14 cellular contexts compared by ENCODE assay signal in genomic region chrX:20333672-20334071, GRCh38.
DNase-seq lines count a peak whose midpoint lies in the region; ATAC-seq lines count a peak whose summit lies in the region.
"Had no signal": no experiment of that assay in that cellular context is flagged by ENCODE, and none has a peak within 500 bp of the region (broad histone marks: within the 10 kb centered on the region; RNA-seq: fewer than 3 reads in every experiment).

No MANE protein-coding gene starts in this region.

- H3K4me3 Mint-ChIP-seq in activated CD4-positive, alpha-beta T cell treated with anti-CD3 and anti-CD28 coated beads for 36 hours: no peak overlapping the region
- no peak overlapping the region for H3K4me3 Mint-ChIP-seq in activated naive CD4-positive, alpha-beta T cell treated with anti-CD3 and anti-CD28 coated beads for 36 hours
- H3K4me3 Mint-ChIP-seq in activated naive CD8-positive, alpha-beta T cell treated with anti-CD3 and anti-CD28 coated beads, Interleukin-2, amount 50 U/mL, for 24 hours: no peak overlapping the region
- no peak overlapping the region for H3K4me3 Mint-ChIP-seq in stimulated activated effector memory CD8-positive, alpha-beta T cell treated with anti-CD3 and anti-CD28 coated beads, Interleukin-12 subunit alpha, Interleukin-12 subunit beta, amount 100 ng/mL, for 72 hours
- H3K4me3 Mint-ChIP-seq: CD8-positive, alpha-beta T cell had no signal

- no peak overlapping the region for H3K27ac Mint-ChIP-seq in activated CD4-positive, alpha-beta T cell treated with anti-CD3 and anti-CD28 coated beads for 36 hours
- no peak overlapping the region for H3K27ac Mint-ChIP-seq in activated naive CD4-positive, alpha-beta T cell treated with anti-CD3 and anti-CD28 coated beads for 36 hours
- peak overlapping the region; percentile 54 for H3K27ac Mint-ChIP-seq in activated naive CD8-positive, alpha-beta T cell treated with anti-CD3 and anti-CD28 coated beads, Interleukin-2, amount 50 U/mL, for 24 hours
- H3K27ac Mint-ChIP-seq in stimulated activated effector memory CD8-positive, alpha-beta T cell treated with anti-CD3 and anti-CD28 coated beads, Interleukin-12 subunit alpha, Interleukin-12 subunit beta, amount 100 ng/mL, for 72 hours: no peak overlapping the region
- H3K27ac Mint-ChIP-seq: CD8-positive, alpha-beta T cell had no signal

- H3K4me1 Mint-ChIP-seq in activated CD4-positive, alpha-beta T cell treated with anti-CD3 and anti-CD28 coated beads for 36 hours: peaks cover 21% of the 10 kb centered on the region
- H3K4me1 Mint-ChIP-seq in activated naive CD4-positive, alpha-beta T cell treated with anti-CD3 and anti-CD28 coated beads for 36 hours (ENCODE audit: low read depth): peaks cover 24% of the 10 kb centered on the region
- peaks cover 33% of the 10 kb centered on the region for H3K4me1 Mint-ChIP-seq in activated naive CD8-positive, alpha-beta T cell treated with anti-CD3 and anti-CD28 coated beads, Interleukin-2, amount 50 U/mL, for 24 hours
- no peaks in the 10 kb centered on the region for H3K4me1 Mint-ChIP-seq in stimulated activated effector memory CD8-positive, alpha-beta T cell treated with anti-CD3 and anti-CD28 coated beads, Interleukin-12 subunit alpha, Interleukin-12 subunit beta, amount 100 ng/mL, for 72 hours

- DNase-seq in activated CD4-positive, alpha-beta T cell treated with anti-CD3 and anti-CD28 coated beads for 36 hours: peak; percentile 52
- no peak for DNase-seq in activated CD4-positive, alpha-beta T cell treated with anti-CD3 and anti-CD28 coated beads, Interleukin-2, amount 50 U/mL, for 1 hour
- peak; percentile 63 for DNase-seq in activated naive CD4-positive, alpha-beta T cell treated with anti-CD3 and anti-CD28 coated beads for 36 hours
- DNase-seq in activated naive CD4-positive, alpha-beta T cell treated with anti-CD3 and anti-CD28 coated beads, Interleukin-2, amount 50 U/mL, for 16 hours: no peak
- peak; percentile 34 for DNase-seq in activated naive CD8-positive, alpha-beta T cell treated with anti-CD3 and anti-CD28 coated beads, Interleukin-2, amount 50 U/mL, for 24 hours
- no peak for DNase-seq in stimulated activated effector memory CD8-positive, alpha-beta T cell treated with anti-CD3 and anti-CD28 coated beads, Interleukin-12 subunit alpha, Interleukin-12 subunit beta, amount 100 ng/mL, for 72 hours (ENCODE audit: low spot score in 2 of 2)
- DNase-seq in SIG-M5 (lab: John Stamatoyannopoulos, UW) (no peak), superior temporal gyrus (ENCODE audit: extremely low spot score) (no peak)
- DNase-seq: CD8-positive, alpha-beta T cell; KBM-7; NCI-H2029; NCI-H2171; NCI-H446 treated with DMSO at 0.1 percent for 48 hours; NK-92 treated with Interleukin-12 subunit alpha and Interleukin-12 subunit beta, amount 100 ng/mL, for 24 hours had no signal

- intact Hi-C loops in activated CD4-positive, alpha-beta T cell treated with anti-CD3 and anti-CD28 coated beads for 36 hours (cut with DNase I, micrococcal nuclease): no loop called here
- intact Hi-C loops in activated naive CD4-positive, alpha-beta T cell treated with anti-CD3 and anti-CD28 coated beads for 36 hours (cut with micrococcal nuclease): loop anchor here (1.0 to 5.0 kb wide), 2 partner anchors 44 to 68 kb away; no protein-coding TSS in a partner anchor

- no peaks in the 10 kb centered on the region for H3K36me3 Mint-ChIP-seq in activated CD4-positive, alpha-beta T cell treated with anti-CD3 and anti-CD28 coated beads for 36 hours (ENCODE audit: low read depth)
- H3K36me3 Mint-ChIP-seq in activated naive CD4-positive, alpha-beta T cell treated with anti-CD3 and anti-CD28 coated beads for 36 hours (ENCODE audit: low read depth): no peaks in the 10 kb centered on the region
- no peaks in the 10 kb centered on the region for H3K36me3 Mint-ChIP-seq in activated naive CD8-positive, alpha-beta T cell treated with anti-CD3 and anti-CD28 coated beads, Interleukin-2, amount 50 U/mL, for 24 hours (ENCODE audit: low read depth)
- H3K36me3 Mint-ChIP-seq in stimulated activated effector memory CD8-positive, alpha-beta T cell treated with anti-CD3 and anti-CD28 coated beads, Interleukin-12 subunit alpha, Interleukin-12 subunit beta, amount 100 ng/mL, for 72 hours: no peaks in the 10 kb centered on the region
- H3K36me3 Mint-ChIP-seq: CD8-positive, alpha-beta T cell had no signal

- no peaks in the 10 kb centered on the region for H3K27me3 Mint-ChIP-seq in activated CD4-positive, alpha-beta T cell treated with anti-CD3 and anti-CD28 coated beads for 36 hours
- H3K27me3 Mint-ChIP-seq in activated naive CD4-positive, alpha-beta T cell treated with anti-CD3 and anti-CD28 coated beads for 36 hours (ENCODE audit: low read depth): no peaks in the 10 kb centered on the region
- H3K27me3 Mint-ChIP-seq in activated naive CD8-positive, alpha-beta T cell treated with anti-CD3 and anti-CD28 coated beads, Interleukin-2, amount 50 U/mL, for 24 hours: no peaks in the 10 kb centered on the region

- peak; percentile 83 for ATAC-seq in activated CD4-positive, alpha-beta T cell treated with anti-CD3 and anti-CD28 coated beads for 36 hours
- peak; percentile 99 for ATAC-seq in activated naive CD8-positive, alpha-beta T cell treated with anti-CD3 and anti-CD28 coated beads, Interleukin-2, amount 50 U/mL, for 24 hours
- peak; percentile 63 for ATAC-seq in stimulated activated effector memory CD8-positive, alpha-beta T cell treated with anti-CD3 and anti-CD28 coated beads, Interleukin-12 subunit alpha, Interleukin-12 subunit beta, amount 100 ng/mL, for 72 hours
- ATAC-seq: CD8-positive, alpha-beta T cell had no signal

- POLR2A ChIA-PET in activated CD4-positive, alpha-beta T cell treated with anti-CD3 and anti-CD28 coated beads for 36 hours (lab: Charles Lee): no interaction called here

- CTCF ChIA-PET in activated CD4-positive, alpha-beta T cell treated with anti-CD3 and anti-CD28 coated beads for 36 hours (lab: Charles Lee): interaction anchor here (1.6 kb wide), 1 partner anchor 9 kb away, joined by 4 read pairs; no protein-coding TSS in a partner anchor
- CTCF ChIA-PET in activated naive CD4-positive, alpha-beta T cell treated with anti-CD3 and anti-CD28 coated beads for 36 hours (lab: Charles Lee): interaction anchor here (0.5 to 1.2 kb wide), 2 partner anchors 16 to 45 kb away, joined by 3 to 5 read pairs; no protein-coding TSS in a partner anchor

- no peaks in the 10 kb centered on the region for H3K9me3 Mint-ChIP-seq in activated CD4-positive, alpha-beta T cell treated with anti-CD3 and anti-CD28 coated beads for 36 hours (ENCODE audit: low read depth)
- H3K9me3 Mint-ChIP-seq in activated naive CD4-positive, alpha-beta T cell treated with anti-CD3 and anti-CD28 coated beads for 36 hours: no peaks in the 10 kb centered on the region
- H3K9me3 Mint-ChIP-seq in activated naive CD8-positive, alpha-beta T cell treated with anti-CD3 and anti-CD28 coated beads, Interleukin-2, amount 50 U/mL, for 24 hours: no peaks in the 10 kb centered on the region
- no peaks in the 10 kb centered on the region for H3K9me3 Mint-ChIP-seq in stimulated activated effector memory CD8-positive, alpha-beta T cell treated with anti-CD3 and anti-CD28 coated beads, Interleukin-12 subunit alpha, Interleukin-12 subunit beta, amount 100 ng/mL, for 72 hours
- H3K9me3 Mint-ChIP-seq: CD8-positive, alpha-beta T cell had no signal

Comparison
In these comparisons a context has a peak if more than half of its experiments do, and no peak if none do; other contexts are left out.
1. DNase-seq: peak in activated CD4-positive, alpha-beta T cell treated with anti-CD3 and anti-CD28 coated beads for 36 hours (single experiment), activated naive CD4-positive, alpha-beta T cell treated with anti-CD3 and anti-CD28 coated beads for 36 hours (single experiment) and activated naive CD8-positive, alpha-beta T cell treated with anti-CD3 and anti-CD28 coated beads, Interleukin-2, amount 50 U/mL, for 24 hours (single experiment); none in activated CD4-positive, alpha-beta T cell treated with anti-CD3 and anti-CD28 coated beads, Interleukin-2, amount 50 U/mL, for 1 hour (single experiment), activated naive CD4-positive, alpha-beta T cell treated with anti-CD3 and anti-CD28 coated beads, Interleukin-2, amount 50 U/mL, for 16 hours (single experiment), stimulated activated effector memory CD8-positive, alpha-beta T cell treated with anti-CD3 and anti-CD28 coated beads, Interleukin-12 subunit alpha, Interleukin-12 subunit beta, amount 100 ng/mL, for 72 hours (0 of 2), SIG-M5 (single experiment) and superior temporal gyrus (single experiment).
2. Peak in every context shown above with its lines, with median percentiles within 50 percentile points of each other: ATAC-seq.